ENCODE assay signal across 11 cellular contexts in genomic region chr15:39582286-39582976, GRCh38. TPM values are rescaled to one million over a fixed set of nuclear protein-coding genes. Genes with fewer than 3 reads are reported as not detected.
DNase-seq lines count a peak whose midpoint lies in the region; ATAC-seq and TF ChIP-seq lines count a peak whose summit lies in the region.
"Had no signal": no experiment of that assay in that cellular context is flagged by ENCODE, and none has a peak within 500 bp of the region (broad histone marks: within the 10 kb centered on the region; RNA-seq: fewer than 3 reads in every experiment).

No MANE protein-coding gene starts in this region.

- H3K36me3 Mint-ChIP-seq in activated T-helper 17 cell treated with anti-CD3 and anti-CD28 coated beads, Interleukin-2, amount 50 U/mL, for 72 hours (ENCODE audit: low read depth): no peaks in the 10 kb centered on the region

- peaks cover 0 to 4% (median 0%) of the 10 kb centered on the region in 9 donors for H3K27me3 ChIP-seq in heart left ventricle
- no peaks in the 10 kb centered on the region for H3K27me3 ChIP-seq in osteoblast (ENCODE audit: insufficient read depth, low read length)

- peak overlapping the region; percentile 89 for H3K4me2 ChIP-seq in osteoblast (ENCODE audit: insufficient read depth, low read length)

- H3K79me2 ChIP-seq in osteoblast (ENCODE audit: insufficient read depth, low read length): peaks cover 32% of the 10 kb centered on the region

- H3K9me3 ChIP-seq in heart left ventricle (no peaks in the 10 kb centered on the region), osteoblast (ENCODE audit: low read depth, low read length) (no peaks in the 10 kb centered on the region)
- H3K9me3 ChIP-seq: HAP-1 had no signal

- no peak overlapping the region for H3K27ac Mint-ChIP-seq in activated T-helper 17 cell treated with anti-CD3 and anti-CD28 coated beads, Interleukin-2, amount 50 U/mL, for 72 hours

- WGBS in heart left ventricle, 4 donors: 60 to 65% (median 64%) methylated on average over 16 to 20 of the region's 20 CpGs

- peaks cover 14% of the 10 kb centered on the region for H3K4me1 Mint-ChIP-seq in activated T-helper 17 cell treated with anti-CD3 and anti-CD28 coated beads, Interleukin-2, amount 50 U/mL, for 72 hours

- H4K20me1 ChIP-seq in osteoblast (ENCODE audit: insufficient read depth, low read length): peaks cover 61% of the 10 kb centered on the region

- no peak for ATAC-seq in activated T-helper 17 cell treated with anti-CD3 and anti-CD28 coated beads, Interleukin-2, amount 50 U/mL, for 72 hours (replicated peaks)
- ATAC-seq in heart left ventricle: no peak
- no peak for ATAC-seq in HG03439 (IDR thresholded peaks at IDR 0.05; ENCODE audit: unreplicated experiment)
- no peak for ATAC-seq in HG03457 (IDR thresholded peaks at IDR 0.05; ENCODE audit: unreplicated experiment)
- no peak for ATAC-seq in HG03159 (IDR thresholded peaks at IDR 0.05; ENCODE audit: unreplicated experiment)

- intact Hi-C loops in heart left ventricle (cut with DNase I): loop anchor here (2.0 to 10.0 kb wide), 15 partner anchors 90 to 878 kb away; no protein-coding TSS in a partner anchor

- peak overlapping the region; percentile 16 to 78 (median 64) for H3K4me3 ChIP-seq in heart left ventricle
- H3K4me3 ChIP-seq in osteoblast (ENCODE audit: insufficient read depth, low read length): peak overlapping the region; percentile 84

- peak overlapping the region; percentile 70 for H3K4me3 Mint-ChIP-seq in activated T-helper 17 cell treated with anti-CD3 and anti-CD28 coated beads, Interleukin-2, amount 50 U/mL, for 72 hours

- H3K36me3 ChIP-seq in heart left ventricle: peaks cover 0 to 54% (median 42%) of the 10 kb centered on the region in 9 donors
- peaks cover 59% of the 10 kb centered on the region for H3K36me3 ChIP-seq in osteoblast (ENCODE audit: insufficient read depth, low read length)

- H3K27ac ChIP-seq in C4-2B (peak overlapping the region; percentile 70), heart left ventricle (peak overlapping the region in 10 of 12 donors; percentile 11 to 97 (median 90)), osteoblast (ENCODE audit: low read depth, low read length) (peak overlapping the region; percentile 92)

- no peak for TF ChIP-seq CTCF in C4-2B (conservative IDR thresholded peaks at IDR 0.05)
- no peak for TF ChIP-seq CTCF in heart left ventricle (IDR thresholded peaks at IDR 0.05)
- TF ChIP-seq CTCF in osteoblast (IDR thresholded peaks at IDR 0.05; ENCODE audit: extremely low read depth, low read depth, low read length): no peak

- H2AFZ ChIP-seq in osteoblast (ENCODE audit: low read length): no peak overlapping the region

- no peaks in the 10 kb centered on the region for H3K9me3 Mint-ChIP-seq in activated T-helper 17 cell treated with anti-CD3 and anti-CD28 coated beads, Interleukin-2, amount 50 U/mL, for 72 hours

- TF ChIP-seq POLR2A in heart left ventricle (IDR thresholded peaks at IDR 0.05): no peak

- DNase-seq in heart left ventricle (peak in 4 of 5 donors; percentile 35 to 67 (median 50)), osteoblast (ENCODE audit: insufficient read length, low spot score, missing footprints) (peak; percentile 79), epidermal melanocyte (ENCODE audit: insufficient read length, low spot score) (no peak)
- DNase-seq: cerebellar nuclear complex, DND-41 had no signal

- H3K4me1 ChIP-seq in heart left ventricle (peaks cover 4 to 67% (median 39%) of the 10 kb centered on the region in 12 donors), osteoblast (ENCODE audit: insufficient read depth, low read length) (peaks cover 27% of the 10 kb centered on the region)

- peaks cover 12% of the 10 kb centered on the region for H3K27me3 Mint-ChIP-seq in activated T-helper 17 cell treated with anti-CD3 and anti-CD28 coated beads, Interleukin-2, amount 50 U/mL, for 72 hours

RNA-seq across cellular contexts. Expression of gene THBS1, which starts 1.6 kb away (rescaled TPM):
- total RNA-seq in activated T-helper 17 cell treated with anti-CD3 and anti-CD28 coated beads, Interleukin-2, amount 50 U/mL, for 72 hours: 1 to 10 TPM in 1 of 2 donors, under 1 TPM in 1; 0.66 to 3.5 TPM
- total RNA-seq in heart left ventricle: 100 to 1,000 TPM in 5 of 9 donors, 10 to 100 TPM in 4; 21.0 to 573 (median 160) TPM
- 100 to 1,000 TPM in 1 of 2 donors, 1 to 10 TPM in 1; 8.5 to 179 TPM for polyA plus RNA-seq in heart left ventricle
- 6,477 and 8,941 TPM in 2 replicates for total RNA-seq in osteoblast

Comparison
In these comparisons a context has a peak if more than half of its experiments do, and no peak if none do; other contexts are left out.
1. RNA of gene THBS1, which starts 1.6 kb away (total RNA-seq): 6,477 to 8,941 TPM in osteoblast; 21.0 to 573 TPM in heart left ventricle and 0.66 to 3.5 TPM in activated T-helper 17 cell treated with anti-CD3 and anti-CD28 coated beads, Interleukin-2, amount 50 U/mL, for 72 hours; every median in the first group is over 10 times any median in the second.
2. Peak in every context shown above with its lines, with median percentiles within 50 percentile points of each other: H3K27ac ChIP-seq.